Comparison of ENCODE assay signal across 17 cellular contexts in the genomic region with DNA sequence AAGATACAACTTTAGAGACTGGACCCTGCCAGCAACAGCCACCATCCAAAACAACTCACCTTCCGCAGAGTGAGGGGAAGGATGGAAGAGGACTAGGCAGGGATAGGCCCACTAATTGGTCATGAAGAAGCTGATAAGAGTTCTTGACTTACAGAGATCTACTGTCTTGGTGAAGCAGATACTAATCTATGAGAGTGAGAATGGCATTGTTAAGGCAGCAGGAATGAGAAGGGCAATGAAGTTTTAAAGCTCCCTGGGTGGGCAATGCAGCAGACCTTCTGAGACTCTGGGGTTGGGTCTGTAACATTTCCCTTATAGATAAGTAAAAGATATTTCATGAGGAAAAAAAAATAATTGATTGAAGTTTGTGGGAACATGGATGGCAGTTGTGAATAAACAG.
DNase-seq lines count a peak whose midpoint lies in the region; ATAC-seq and TF ChIP-seq lines count a peak whose summit lies in the region.
"Had no signal": no experiment of that assay in that cellular context is flagged by ENCODE, and none has a peak within 500 bp of the region (broad histone marks: within the 10 kb centered on the region; RNA-seq: fewer than 3 reads in every experiment).

No MANE protein-coding gene starts in this region.

- no peaks in the 10 kb centered on the region for H3K36me3 ChIP-seq in CD4-positive, CD25-positive, alpha-beta regulatory T cell (ENCODE audit: control insufficient read depth, insufficient read depth, low read length)
- peaks cover 7% of the 10 kb centered on the region; the same call in 1 of the 2 replicates for H3K36me3 ChIP-seq in OCI-LY7 (ENCODE audit: insufficient read depth, low read length)

- H3K9me3 ChIP-seq in CD4-positive, CD25-positive, alpha-beta regulatory T cell (ENCODE audit: control insufficient read depth in 2 of 2, low read length in 2 of 2): no peaks in the 10 kb centered on the region
- no peaks in the 10 kb centered on the region for H3K9me3 ChIP-seq in OCI-LY7 (ENCODE audit: low read length)
- H3K9me3 ChIP-seq: mucosa of descending colon had no signal

- intact Hi-C loops in OCI-LY7 (cut with micrococcal nuclease; ENCODE audit: unreplicated experiment): no loop called here

- H3K4me1 ChIP-seq in CD4-positive, CD25-positive, alpha-beta regulatory T cell (ENCODE audit: control insufficient read depth, insufficient read depth, low read length, poor library complexity, severe bottlenecking): peaks cover 23% of the 10 kb centered on the region
- peaks cover 56% of the 10 kb centered on the region for H3K4me1 ChIP-seq in OCI-LY7 (ENCODE audit: insufficient read depth, low read length, poor library complexity, severe bottlenecking)

- no peaks in the 10 kb centered on the region for H3K27me3 ChIP-seq in CD4-positive, CD25-positive, alpha-beta regulatory T cell (ENCODE audit: control insufficient read depth, insufficient read depth, low read length)
- H3K27me3 ChIP-seq: hepatocyte had no signal

- peak overlapping the region; percentile 36 to 85 (median 80) for H3K4me3 Mint-ChIP-seq in CD4-positive, CD25-positive, alpha-beta regulatory T cell
- H3K4me3 Mint-ChIP-seq in effector memory CD8-positive, alpha-beta T cell: peak overlapping the region; percentile 56 to 75

- peak overlapping the region; percentile 4 to 91 (median 86) for H3K27ac Mint-ChIP-seq in CD4-positive, CD25-positive, alpha-beta regulatory T cell
- H3K27ac Mint-ChIP-seq in effector memory CD8-positive, alpha-beta T cell: peak overlapping the region; percentile 54 to 78

- H4K20me1 ChIP-seq in OCI-LY7 (ENCODE audit: insufficient read depth, low read length): no peaks in the 10 kb centered on the region

- H3K4me1 Mint-ChIP-seq in CD4-positive, CD25-positive, alpha-beta regulatory T cell: peaks cover 21 to 85% (median 76%) of the 10 kb centered on the region in 4 donors
- peaks cover 49 to 66% of the 10 kb centered on the region in 2 donors for H3K4me1 Mint-ChIP-seq in effector memory CD8-positive, alpha-beta T cell (ENCODE audit: low read depth in 2 of 2)

- H3K9me3 Mint-ChIP-seq in CD4-positive, CD25-positive, alpha-beta regulatory T cell: peaks cover 0 to 1% (median 0%) of the 10 kb centered on the region in 7 donors
- H3K9me3 Mint-ChIP-seq in effector memory CD8-positive, alpha-beta T cell: no peaks in the 10 kb centered on the region

- CTCF ChIA-PET in OCI-LY7 (lab: Charles Lee; ENCODE audit: unreplicated experiment): interaction anchor here (0.9 kb wide), 1 partner anchor 8 kb away, joined by 3 read pairs; no protein-coding TSS in a partner anchor

- no peak overlapping the region for H2AFZ ChIP-seq in OCI-LY7 (ENCODE audit: low read length)
- H2AFZ ChIP-seq: hepatocyte had no signal

- H3K27ac ChIP-seq in CD4-positive, CD25-positive, alpha-beta regulatory T cell (ENCODE audit: insufficient read depth, low read length, poor library complexity, severe bottlenecking): no peak overlapping the region
- peak overlapping the region; percentile 59 for H3K27ac ChIP-seq in OCI-LY7 (ENCODE audit: low read depth, low read length, poor library complexity, severe bottlenecking)
- H3K27ac ChIP-seq: hepatocyte had no signal

- no peak for TF ChIP-seq CTCF in OCI-LY7 (conservative IDR thresholded peaks at IDR 0.05; ENCODE audit: low read length)

- peak overlapping the region; percentile 72 for H3K4me3 ChIP-seq in CD4-positive, CD25-positive, alpha-beta regulatory T cell (ENCODE audit: low read depth, low read length)
- H3K4me3 ChIP-seq in OCI-LY7 (ENCODE audit: low read depth, low read length, poor library complexity, severe bottlenecking): peak overlapping the region; percentile 30
- H3K4me3 ChIP-seq: hepatocyte, mucosa of descending colon had no signal

- no peaks in the 10 kb centered on the region for H3K9me2 ChIP-seq in OCI-LY7 (ENCODE audit: insufficient read depth, low read length)

- ATAC-seq in CD4-positive, CD25-positive, alpha-beta regulatory T cell (ENCODE audit: low read depth in 2 of 2): no peak
- ATAC-seq in GM18502 (IDR thresholded peaks at IDR 0.05; ENCODE audit: poor library complexity, unreplicated experiment): peak; percentile 23
- ATAC-seq in effector memory CD8-positive, alpha-beta T cell (replicated peaks): peak; percentile 22
- ATAC-seq in esophagus mucosa: no peak
- ATAC-seq in HG03039 (IDR thresholded peaks at IDR 0.05; ENCODE audit: unreplicated experiment): no peak

- peak overlapping the region; percentile 64 for H3K4me2 ChIP-seq in OCI-LY7 (ENCODE audit: low read length)
- H3K4me2 ChIP-seq: hepatocyte had no signal

- H3K79me2 ChIP-seq in OCI-LY7 (ENCODE audit: insufficient read depth, low read depth, low read length): peaks cover 52% of the 10 kb centered on the region; the same call in 1 of the 2 replicates

- no TSS peak for BruUV-seq in OCI-LY7 (replicated peaks; lab: Mats Ljungman, UMichigan)

- no peak for DNase-seq in CD4-positive, CD25-positive, alpha-beta regulatory T cell
- DNase-seq in OCI-LY7 (ENCODE audit: low spot score): no peak
- no peak for DNase-seq in effector memory CD8-positive, alpha-beta T cell
- DNase-seq in SHP77 (lab: John Stamatoyannopoulos, UW): no peak
- DNase-seq in NCI-H1417 treated with DMSO at 0.1 percent for 48 hours (lab: John Stamatoyannopoulos, UW): no peak
- DNase-seq: dermis blood vessel endothelial cell; DMS79 treated with DMSO at 0.1 percent for 48 hours; IMR-90; mucosa of descending colon; NCI-H1105 treated with DMSO at 0.1 percent for 48 hours; NCI-H345; posterior cingulate gyrus; stimulated activated CD4-positive, alpha-beta T cell treated with anti-CD3 and anti-CD28 coated beads, Interleukin-12 subunit alpha, Interleukin-12 subunit beta, amount 100 ng/mL, for 4 hours had no signal

- H3K36me3 Mint-ChIP-seq in CD4-positive, CD25-positive, alpha-beta regulatory T cell: peaks cover 18% of the 10 kb centered on the region
- peaks cover 11% of the 10 kb centered on the region for H3K36me3 Mint-ChIP-seq in effector memory CD8-positive, alpha-beta T cell (ENCODE audit: insufficient read depth)

- POLR2A ChIA-PET in OCI-LY7 (lab: Charles Lee): interaction anchor here (0.6 to 2.4 kb wide), 14 partner anchors 9 to 1407 kb away, joined by 3 to 12 read pairs (median 3); a partner anchor contains a TSS

- no peaks in the 10 kb centered on the region for H3K27me3 Mint-ChIP-seq in CD4-positive, CD25-positive, alpha-beta regulatory T cell
- H3K27me3 Mint-ChIP-seq in effector memory CD8-positive, alpha-beta T cell: no peaks in the 10 kb centered on the region

Comparison
In these comparisons a context has a peak if more than half of its experiments do, and no peak if none do; other contexts are left out.
1. ATAC-seq: peak in GM18502 (single experiment) and effector memory CD8-positive, alpha-beta T cell (single experiment); none in CD4-positive, CD25-positive, alpha-beta regulatory T cell (0 of 2), esophagus mucosa (single experiment) and HG03039 (single experiment).